In genomic region chr9:129720181-129720864, GRCh38 we compare ENCODE assay signal across 10 cellular contexts. TPM values are rescaled to one million over a fixed set of nuclear protein-coding genes. Genes with fewer than 3 reads are reported as not detected.
DNase-seq lines count a peak whose midpoint lies in the region; ATAC-seq and TF ChIP-seq lines count a peak whose summit lies in the region.
"Had no signal": no experiment of that assay in that cellular context is flagged by ENCODE, and none has a peak within 500 bp of the region (broad histone marks: within the 10 kb centered on the region; RNA-seq: fewer than 3 reads in every experiment).

No MANE protein-coding gene starts in this region.

- no peaks in the 10 kb centered on the region for H3F3A ChIP-seq in MM.1S (ENCODE audit: insufficient read depth, low read length)

- no peaks in the 10 kb centered on the region for H3K27me3 ChIP-seq in GM06990 (replicated peaks; ENCODE audit: control insufficient read depth, insufficient read depth, low read length)
- H3K27me3 ChIP-seq in MM.1S (replicated peaks; ENCODE audit: insufficient read depth, low read length) = peaks cover 98% of the 10 kb centered on the region
- H3K27me3 ChIP-seq in osteoblast (ENCODE audit: insufficient read depth, low read length) = no peaks in the 10 kb centered on the region

- H3K4me3 ChIP-seq in GM06990 (replicated peaks; ENCODE audit: low read depth, low read length) = no peak overlapping the region
- H3K4me3 ChIP-seq in MM.1S (ENCODE audit: low read length) = no peak overlapping the region
- H3K4me3 ChIP-seq in osteoblast (ENCODE audit: insufficient read depth, low read length) = no peak overlapping the region

- TF ChIP-seq CTCF in GM06990 (IDR thresholded peaks at IDR 0.05; ENCODE audit: insufficient read depth, low read length, poor library complexity, severe bottlenecking) = peak; percentile 25
- peak; percentile 35 for TF ChIP-seq CTCF in MM.1S (IDR thresholded peaks at IDR 0.05; ENCODE audit: low read length)
- TF ChIP-seq CTCF in osteoblast (IDR thresholded peaks at IDR 0.05; ENCODE audit: extremely low read depth, low read depth, low read length) = peak; percentile 22

- H3K27ac ChIP-seq in MM.1S (ENCODE audit: low read length) (no peak overlapping the region), osteoblast (ENCODE audit: low read depth, low read length) (no peak overlapping the region)

- H3K4me1 ChIP-seq in MM.1S (ENCODE audit: low read length) (no peaks in the 10 kb centered on the region), osteoblast (ENCODE audit: insufficient read depth, low read length) (peaks cover 10% of the 10 kb centered on the region)

- H3K79me2 ChIP-seq in MM.1S (ENCODE audit: low read length) = no peaks in the 10 kb centered on the region
- H3K79me2 ChIP-seq in osteoblast (ENCODE audit: insufficient read depth, low read length) = no peaks in the 10 kb centered on the region

- no peak overlapping the region for H3K9ac ChIP-seq in MM.1S (ENCODE audit: low read length)

- H3K9me3 ChIP-seq in MM.1S (replicated peaks; ENCODE audit: insufficient read depth, low read length) = no peaks in the 10 kb centered on the region
- no peaks in the 10 kb centered on the region for H3K9me3 ChIP-seq in osteoblast (ENCODE audit: low read depth, low read length)

- ATAC-seq in HG02973 (IDR thresholded peaks at IDR 0.05; ENCODE audit: unreplicated experiment) (no peak), GM21390 (IDR thresholded peaks at IDR 0.05; ENCODE audit: unreplicated experiment) (no peak)

- DNase-seq in GM06990 (ENCODE audit: extremely low read depth, insufficient read length) = no peak
- DNase-seq in MM.1S = no peak
- peak; percentile 58 for DNase-seq in ecto neural progenitor cell (ENCODE audit: low spot score)
- peak; percentile 34 for DNase-seq in osteoblast (ENCODE audit: insufficient read length, low spot score, missing footprints)
- DNase-seq in activated CD8-positive, alpha-beta memory T cell treated with anti-CD3 and anti-CD28 coated beads, Interleukin-2, amount 50 U/mL, for 48 hours = no peak
- DNase-seq: effector CD4-positive, alpha-beta T cell; GOT3; NCI-H748 treated with DMSO at 0.1 percent for 48 hours had no signal

- H3K36me3 ChIP-seq in GM06990 (ENCODE audit: control insufficient read depth, insufficient read depth, low read length) (no peaks in the 10 kb centered on the region), MM.1S (replicated peaks; ENCODE audit: insufficient read depth, low read length) (no peaks in the 10 kb centered on the region), osteoblast (ENCODE audit: insufficient read depth, low read length) (peaks cover 6% of the 10 kb centered on the region)

- H3K9me2 ChIP-seq in MM.1S (replicated peaks; ENCODE audit: insufficient read depth, low read length) = no peaks in the 10 kb centered on the region

- H2AFZ ChIP-seq in MM.1S (ENCODE audit: low read length) (no peak overlapping the region), osteoblast (ENCODE audit: low read length) (no peak overlapping the region)

- H4K20me1 ChIP-seq in MM.1S (ENCODE audit: insufficient read depth, low read length) = no peaks in the 10 kb centered on the region
- no peaks in the 10 kb centered on the region for H4K20me1 ChIP-seq in osteoblast (ENCODE audit: insufficient read depth, low read length)

- no peak overlapping the region for H3K4me2 ChIP-seq in MM.1S (ENCODE audit: low read depth, low read length)
- no peak overlapping the region for H3K4me2 ChIP-seq in osteoblast (ENCODE audit: insufficient read depth, low read length)

RNA-seq across cellular contexts. Expression of gene PTGES, which starts 32.5 kb away (rescaled TPM):
- total RNA-seq in osteoblast = 70.9 and 115 TPM in 2 replicates

RNA-seq across cellular contexts. Expression of gene PRRX2, which starts 54.9 kb away (rescaled TPM):
- 27.5 and 34.8 TPM in 2 replicates for total RNA-seq in osteoblast

Comparison
In these comparisons a context has a peak if more than half of its experiments do, and no peak if none do; other contexts are left out.
1. DNase-seq: peak in ecto neural progenitor cell (single experiment) and osteoblast (single experiment); none in GM06990 (single experiment), MM.1S (single experiment) and activated CD8-positive, alpha-beta memory T cell treated with anti-CD3 and anti-CD28 coated beads, Interleukin-2, amount 50 U/mL, for 48 hours (single experiment).
2. Peak in every context shown above with its lines, with median percentiles within 50 percentile points of each other: CTCF ChIP-seq.